Comparison of ENCODE assay signal across 8 cellular contexts in the genomic region with DNA sequence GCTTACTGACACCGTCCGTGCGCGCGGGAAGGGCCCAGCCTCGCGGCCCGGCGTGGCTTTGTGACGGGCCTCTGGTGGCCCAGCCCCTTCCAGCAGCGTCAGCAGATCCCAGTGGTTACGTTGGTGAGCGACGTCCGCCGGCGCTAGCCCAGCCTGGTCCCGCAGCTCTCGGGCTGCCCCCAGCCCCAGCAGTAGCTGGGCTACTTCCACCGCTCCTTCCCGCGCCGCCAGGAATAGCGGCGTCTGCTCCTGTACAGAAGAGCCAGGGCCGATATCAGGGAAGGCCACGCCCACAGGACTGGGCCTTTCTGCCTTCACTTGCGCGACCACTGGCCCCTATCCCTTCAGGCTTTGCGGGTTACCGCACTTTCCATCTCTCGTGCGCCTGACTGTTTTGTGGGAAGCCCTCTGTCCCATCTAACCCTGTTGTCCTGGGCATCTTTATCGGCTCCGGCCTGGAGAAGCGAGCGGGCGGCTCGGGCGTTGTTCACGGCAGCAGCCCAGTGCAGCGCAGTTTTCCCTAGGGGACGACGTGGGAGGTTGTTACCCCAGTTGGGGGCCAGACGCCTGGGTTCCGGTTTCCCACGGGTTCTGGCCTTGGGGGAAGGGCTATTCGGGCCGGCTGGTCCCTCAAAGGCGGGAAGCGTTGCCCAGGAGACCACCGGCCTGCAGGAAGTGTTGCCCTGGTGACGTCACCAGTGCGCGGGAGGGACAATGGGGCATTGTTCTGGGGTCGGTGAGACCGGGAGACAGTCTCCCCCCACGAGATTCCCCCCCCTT. TPM values are rescaled to one million over a fixed set of nuclear protein-coding genes. Genes with fewer than 3 reads are reported as not detected.
A peak's percentile ranks its signal among the peaks of the same experiment; 100 is the strongest.
DNase-seq lines count a peak whose midpoint lies in the region; ATAC-seq and TF ChIP-seq lines count a peak whose summit lies in the region.

No MANE protein-coding gene starts in this region.

- no peaks in the 10 kb centered on the region for H3K9me3 Mint-ChIP-seq in activated naive CD8-positive, alpha-beta T cell treated with anti-CD3 and anti-CD28 coated beads for 36 hours

- intact Hi-C loops in head of caudate nucleus (cut with DNase I), result loop anchor here (2.0 to 5.0 kb wide), 2 partner anchors 49 to 69 kb away; partner anchors contain the start of gene ATF6B

- in situ Hi-C loops in KBM-7 (cut with MboI; ENCODE audit: low pct_unique_long_range_greater_than_20kb, low sequenced_read_pairs), result no loop called here

- H3K4me1 ChIP-seq in ES-I3 (ENCODE audit: insufficient read depth, low read length) (peaks cover 24% of the 10 kb centered on the region), urinary bladder (ENCODE audit: insufficient read depth) (no peaks in the 10 kb centered on the region)

- H3K36me3 ChIP-seq in ES-I3 (ENCODE audit: insufficient read depth, low read length) (no peaks in the 10 kb centered on the region), urinary bladder (ENCODE audit: insufficient read depth) (no peaks in the 10 kb centered on the region)

- POLR2A ChIA-PET in RWPE1 (lab: Yijun Ruan, JAX; ENCODE audit: low non-redundant PET), result interaction anchor here (0.6 to 0.8 kb wide), 3 partner anchors 19 to 698 kb away, joined by 3 read pairs; no protein-coding TSS in a partner anchor

- ATAC-seq in GM21717 (IDR thresholded peaks at IDR 0.05; ENCODE audit: unreplicated experiment) (peak; percentile 56), omental fat pad (ENCODE audit: low FRiP score) (peak; percentile 19)

- TF ChIP-seq CTCF in RWPE1 (conservative IDR thresholded peaks at IDR 0.05; ENCODE audit: low read depth) (no peak), omental fat pad (IDR thresholded peaks at IDR 0.05) (no peak)

- no peaks in the 10 kb centered on the region for H3K9me3 ChIP-seq in ES-I3 (ENCODE audit: control insufficient read depth, insufficient read depth, low read length)

- peak overlapping the region; percentile 68 for H3K9ac ChIP-seq in ES-I3 (ENCODE audit: low read depth, low read length)

- H3K27ac ChIP-seq in RWPE1 (peak overlapping the region; percentile 95), urinary bladder (ENCODE audit: low read depth) (peak overlapping the region; percentile 97)

- peak overlapping the region; percentile 99 for H3K27ac Mint-ChIP-seq in activated naive CD8-positive, alpha-beta T cell treated with anti-CD3 and anti-CD28 coated beads for 36 hours

- no peaks in the 10 kb centered on the region for H3K27me3 Mint-ChIP-seq in activated naive CD8-positive, alpha-beta T cell treated with anti-CD3 and anti-CD28 coated beads for 36 hours

- peaks cover 31% of the 10 kb centered on the region for H3K4me1 Mint-ChIP-seq in activated naive CD8-positive, alpha-beta T cell treated with anti-CD3 and anti-CD28 coated beads for 36 hours

- under 1% methylated on average over 58 of the region's 58 CpGs for WGBS in urinary bladder

- DNase-seq in KBM-7, result peak; percentile 67
- peak; percentile 44 for DNase-seq in RWPE1 (ENCODE audit: low spot score)
- DNase-seq in activated naive CD8-positive, alpha-beta T cell treated with anti-CD3 and anti-CD28 coated beads for 36 hours, result peak; percentile 78
- DNase-seq in head of caudate nucleus, result peak; percentile 87 to 98 (median 94)
- peak; percentile 86 for DNase-seq in omental fat pad (ENCODE audit: low spot score)

- peaks cover 6% of the 10 kb centered on the region for H3K36me3 Mint-ChIP-seq in activated naive CD8-positive, alpha-beta T cell treated with anti-CD3 and anti-CD28 coated beads for 36 hours

- peak overlapping the region; percentile 96 for H3K4me3 Mint-ChIP-seq in activated naive CD8-positive, alpha-beta T cell treated with anti-CD3 and anti-CD28 coated beads for 36 hours

- peak overlapping the region; percentile 41 for H3K4me3 ChIP-seq in urinary bladder (ENCODE audit: low read depth, low read length)

- CTCF ChIA-PET in RWPE1 (lab: Yijun Ruan, JAX), result interaction anchor here (0.6 to 1.1 kb wide), 7 partner anchors 14 to 780 kb away, joined by 3 to 5 read pairs (median 3); no protein-coding TSS in a partner anchor

RNA-seq across cellular contexts. Expression of gene GPSM3, which starts 3.6 kb away (rescaled TPM):
- 10 to 100 TPM; 68.4 to 71.3 TPM for total RNA-seq in activated naive CD8-positive, alpha-beta T cell treated with anti-CD3 and anti-CD28 coated beads for 36 hours
- total RNA-seq in omental fat pad, result 10 to 100 TPM in 3 of 4 donors, 1 to 10 TPM in 1; 9.7 to 28.3 (median 23.2) TPM
- 2.2 TPM for total RNA-seq in urinary bladder
- 12.8 TPM for polyA plus RNA-seq in urinary bladder

RNA-seq across cellular contexts. Expression of gene PBX2, which starts 6.1 kb away (rescaled TPM):
- 10 to 100 TPM; 56.4 to 56.9 TPM for total RNA-seq in activated naive CD8-positive, alpha-beta T cell treated with anti-CD3 and anti-CD28 coated beads for 36 hours
- 10 to 100 TPM; 27.7 to 65.3 (median 34.6) TPM for total RNA-seq in omental fat pad
- total RNA-seq in urinary bladder, result 44.1 TPM
- 62.2 TPM for polyA plus RNA-seq in urinary bladder

RNA-seq across cellular contexts. Expression of gene AGER, which starts 12.0 kb away (rescaled TPM):
- total RNA-seq in activated naive CD8-positive, alpha-beta T cell treated with anti-CD3 and anti-CD28 coated beads for 36 hours, result 10 to 100 TPM in 1 of 2 experiments, 1 to 10 TPM in 1; 9.6 to 11.5 TPM
- total RNA-seq in omental fat pad, result 1 to 10 TPM in 3 of 4 donors, under 1 TPM in 1; 0.48 to 9.3 (median 1.2) TPM
- total RNA-seq in urinary bladder, result 1.5 TPM
- 7.6 TPM for polyA plus RNA-seq in urinary bladder

RNA-seq across cellular contexts. Expression of gene RNF5, which starts 17.9 kb away (rescaled TPM):
- 10 to 100 TPM; 58.3 to 58.6 TPM for total RNA-seq in activated naive CD8-positive, alpha-beta T cell treated with anti-CD3 and anti-CD28 coated beads for 36 hours
- total RNA-seq in omental fat pad (10 to 100 TPM; 35.1 to 59.1 (median 50.6) TPM), urinary bladder (30.1 TPM)
- 102 TPM for polyA plus RNA-seq in urinary bladder

RNA-seq across cellular contexts. Expression of gene AGPAT1, which starts 20.2 kb away (rescaled TPM):
- 10 to 100 TPM; 30.8 to 33.6 TPM for total RNA-seq in activated naive CD8-positive, alpha-beta T cell treated with anti-CD3 and anti-CD28 coated beads for 36 hours
- total RNA-seq in omental fat pad, result 10 to 100 TPM; 26.4 to 40.9 (median 35.7) TPM
- 13.8 TPM for total RNA-seq in urinary bladder
- 93.7 TPM for polyA plus RNA-seq in urinary bladder

Comparison
In these comparisons a context has a peak if more than half of its experiments do, and no peak if none do; other contexts are left out.
1. Peak in every context shown above with its lines: DNase-seq, ATAC-seq, H3K4me3 ChIP-seq and H3K27ac ChIP-seq.
2. DNase-seq: peak in every context shown above with its lines; median percentile 94 in head of caudate nucleus; 86 in omental fat pad; 78 in activated naive CD8-positive, alpha-beta T cell treated with anti-CD3 and anti-CD28 coated beads for 36 hours; 67 in KBM-7; 44 in RWPE1.